ENCODE assay signal across 8 cellular contexts in the genomic region with DNA sequence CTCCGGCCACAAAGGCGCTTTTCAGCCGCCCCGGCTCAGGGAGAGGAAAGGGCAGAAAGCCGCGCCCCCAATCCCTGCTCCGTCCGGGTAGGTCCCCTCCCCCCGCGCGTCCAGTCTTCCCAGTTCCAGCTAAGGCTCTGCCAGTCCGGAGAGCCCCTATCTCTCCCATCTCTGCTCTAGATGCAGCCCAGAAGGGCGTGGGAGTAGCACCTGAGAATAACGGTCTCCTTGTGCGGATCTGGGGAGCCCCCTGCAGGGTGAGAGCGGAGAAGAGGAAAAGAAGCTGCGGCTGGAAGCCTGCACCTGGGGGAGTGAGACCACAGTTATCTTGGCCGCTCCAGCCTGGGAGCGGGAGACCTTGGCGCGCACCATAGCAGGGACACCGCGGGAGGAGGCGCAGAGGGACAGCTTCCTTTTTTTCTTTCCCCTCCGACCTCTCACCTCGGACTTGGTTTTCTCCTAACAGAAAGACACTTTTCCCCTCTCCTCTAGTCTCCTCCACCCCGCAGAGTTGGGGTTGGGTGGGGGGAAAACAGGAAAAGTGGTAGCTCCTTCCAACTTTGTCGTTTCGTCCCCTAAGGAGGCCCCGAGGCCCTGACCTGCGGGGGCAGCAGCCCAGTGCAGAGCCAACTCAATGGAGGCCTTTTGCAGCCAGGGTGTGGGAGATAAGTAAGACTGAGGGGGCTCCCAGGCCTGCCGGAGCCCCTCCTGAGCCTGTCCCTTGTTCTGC. TPM values are rescaled to one million over a fixed set of nuclear protein-coding genes. Genes with fewer than 3 reads are reported as not detected.
DNase-seq lines count a peak whose midpoint lies in the region; ATAC-seq and TF ChIP-seq lines count a peak whose summit lies in the region.

No MANE protein-coding gene starts in this region.

- H3K79me2 ChIP-seq in DND-41 (ENCODE audit: insufficient read depth, low read length) (no peaks in the 10 kb centered on the region), Loucy (ENCODE audit: insufficient read depth, low read length) (no peaks in the 10 kb centered on the region)

- H3K9me3 ChIP-seq in DND-41 (ENCODE audit: insufficient read depth, low read length, severe bottlenecking) (no peaks in the 10 kb centered on the region), Loucy (ENCODE audit: insufficient read depth, low read depth, low read length) (no peaks in the 10 kb centered on the region)

- intact Hi-C loops in dorsolateral prefrontal cortex (cut with DNase I), result no loop called here

- H3K4me1 ChIP-seq in DND-41 (ENCODE audit: insufficient read depth, low read length) (peaks cover 39% of the 10 kb centered on the region), Loucy (ENCODE audit: insufficient read depth, low read length, poor library complexity, severe bottlenecking) (peaks cover 19% of the 10 kb centered on the region)

- H3K4me3 ChIP-seq in DND-41 (ENCODE audit: low read depth in 1 of 2, low read length in 2 of 2) (no peak overlapping the region), Loucy (ENCODE audit: low read length, poor library complexity, severe bottlenecking) (no peak overlapping the region), dorsolateral prefrontal cortex (peak overlapping the region; percentile 25 to 74 (median 47))

- ATAC-seq in DND-41 (ENCODE audit: insufficient read depth, low read depth), result peak; percentile 42; the same call in 2 of the 3 replicates
- peak; percentile 55 for ATAC-seq in stimulated activated naive CD8-positive, alpha-beta T cell treated with anti-CD3 and anti-CD28 coated beads, Interleukin-15, amount 100 ng/mL, for 72 hours
- ATAC-seq in HG03565 (IDR thresholded peaks at IDR 0.05; ENCODE audit: unreplicated experiment), result no peak
- no peak for ATAC-seq in HG03354 (IDR thresholded peaks at IDR 0.05; ENCODE audit: poor library complexity, severe bottlenecking, unreplicated experiment)

- no peak overlapping the region for H3K27ac ChIP-seq in DND-41 (ENCODE audit: low read length)
- peak overlapping the region in 18 of 59 donors; percentile 2 to 55 (median 37) for H3K27ac ChIP-seq in dorsolateral prefrontal cortex

- peaks cover 12% of the 10 kb centered on the region for H3K36me3 Mint-ChIP-seq in mesothelial cell of epicardium

- no peak overlapping the region for H3K27ac Mint-ChIP-seq in mesothelial cell of epicardium
- no peak overlapping the region for H3K27ac Mint-ChIP-seq in stimulated activated naive CD8-positive, alpha-beta T cell treated with anti-CD3 and anti-CD28 coated beads, Interleukin-15, amount 100 ng/mL, for 72 hours

- H3K4me3 Mint-ChIP-seq in mesothelial cell of epicardium, result peak overlapping the region; percentile 10
- H3K4me3 Mint-ChIP-seq in stimulated activated naive CD8-positive, alpha-beta T cell treated with anti-CD3 and anti-CD28 coated beads, Interleukin-15, amount 100 ng/mL, for 72 hours, result peak overlapping the region; percentile 75 to 81

- H3K9me2 ChIP-seq in Loucy (replicated peaks; ENCODE audit: low read depth, low read length), result no peaks in the 10 kb centered on the region

- TF ChIP-seq CTCF in DND-41 (IDR thresholded peaks at IDR 0.05; ENCODE audit: borderline replicate concordance, extremely low read depth, low read length, poor library complexity, severe bottlenecking), result peak; percentile 64
- TF ChIP-seq CTCF in Loucy (conservative IDR thresholded peaks at IDR 0.05; ENCODE audit: low read length), result peak; percentile 57
- peak in 50 of 56 donors; percentile 10 to 62 (median 38) for TF ChIP-seq CTCF in dorsolateral prefrontal cortex (IDR thresholded peaks at IDR 0.05 in 54 of 56, conservative IDR thresholded peaks at IDR 0.05 in 2 of 56; ENCODE audit: low read depth in 1 of 56, partially characterized antibody in 56 of 56)
- no peak for TF ChIP-seq CTCF in mesothelial cell of epicardium (IDR thresholded peaks at IDR 0.05; ENCODE audit: unreplicated experiment)

- H4K20me1 ChIP-seq in DND-41 (ENCODE audit: insufficient read depth, low read length), result no peaks in the 10 kb centered on the region; the same call in 1 of the 2 replicates
- no peaks in the 10 kb centered on the region for H4K20me1 ChIP-seq in Loucy (ENCODE audit: insufficient read depth, low read length, poor library complexity, severe bottlenecking)

- H3K36me3 ChIP-seq in DND-41 (ENCODE audit: insufficient read depth, low read length) (peaks cover 7% of the 10 kb centered on the region), Loucy (ENCODE audit: insufficient read depth, low read length) (peaks cover 3% of the 10 kb centered on the region; the same call in 1 of the 2 replicates)

- peaks cover 34% of the 10 kb centered on the region for H3K4me1 Mint-ChIP-seq in mesothelial cell of epicardium
- peaks cover 68% of the 10 kb centered on the region for H3K4me1 Mint-ChIP-seq in stimulated activated naive CD8-positive, alpha-beta T cell treated with anti-CD3 and anti-CD28 coated beads, Interleukin-15, amount 100 ng/mL, for 72 hours

- H2AFZ ChIP-seq in DND-41 (ENCODE audit: low read depth, low read length) (no peak overlapping the region), Loucy (ENCODE audit: low read length) (no peak overlapping the region)

- DNase-seq in DND-41 (peak; percentile 66), dorsolateral prefrontal cortex (peak in 7 of 10 donors; percentile 33 to 70 (median 58)), mesothelial cell of epicardium (ENCODE audit: low spot score in 2 of 2, unreplicated experiment in 2 of 2) (peak in 1 of 2 experiments; percentile 64)
- peak; percentile 37 for DNase-seq in activated CD4-positive, alpha-beta T cell treated with anti-CD3 and anti-CD28 coated beads for 1 hour
- peak; percentile 53 to 66 for DNase-seq in stimulated activated naive CD8-positive, alpha-beta T cell treated with anti-CD3 and anti-CD28 coated beads, Interleukin-15, amount 100 ng/mL, for 72 hours

- H3K4me2 ChIP-seq in DND-41 (ENCODE audit: insufficient read depth, low read length) (peak overlapping the region; percentile 35; the same call in 1 of the 2 replicates), Loucy (ENCODE audit: low read depth, low read length, poor library complexity, severe bottlenecking) (peak overlapping the region; percentile 25)

- no peaks in the 10 kb centered on the region for H3K9me3 Mint-ChIP-seq in mesothelial cell of epicardium
- no peaks in the 10 kb centered on the region for H3K9me3 Mint-ChIP-seq in stimulated activated naive CD8-positive, alpha-beta T cell treated with anti-CD3 and anti-CD28 coated beads, Interleukin-15, amount 100 ng/mL, for 72 hours

- no peaks in the 10 kb centered on the region for H3F3A ChIP-seq in Loucy (ENCODE audit: low read depth)

- H3K27me3 ChIP-seq in DND-41 (ENCODE audit: insufficient read depth, low read length, poor library complexity) (peaks cover 46% of the 10 kb centered on the region), Loucy (ENCODE audit: insufficient read depth, low read length, poor library complexity, severe bottlenecking) (no peaks in the 10 kb centered on the region), dorsolateral prefrontal cortex (peaks cover 0 to 57% (median 14%) of the 10 kb centered on the region in 45 donors)

- H3K9ac ChIP-seq in DND-41 (ENCODE audit: low read depth, low read length) (no peak overlapping the region), Loucy (ENCODE audit: low read depth, low read length, poor library complexity, severe bottlenecking) (no peak overlapping the region)

- peaks cover 84% of the 10 kb centered on the region for H3K27me3 Mint-ChIP-seq in mesothelial cell of epicardium (ENCODE audit: low read depth)
- peaks cover 77% of the 10 kb centered on the region for H3K27me3 Mint-ChIP-seq in stimulated activated naive CD8-positive, alpha-beta T cell treated with anti-CD3 and anti-CD28 coated beads, Interleukin-15, amount 100 ng/mL, for 72 hours

RNA-seq across cellular contexts. Expression of a gene that starts 2.4 kb away (rescaled TPM):
- total RNA-seq in dorsolateral prefrontal cortex (1 to 10 TPM in 4 of 120 experiments, under 1 TPM in 103, not detected in 13; 0.11 to 2.5 (median 0.42) TPM), mesothelial cell of epicardium (0.38 to 0.63 TPM (median 0.49 TPM) in 3 replicates)

RNA-seq across cellular contexts. Expression of a gene that starts 18.4 kb away (rescaled TPM):
- total RNA-seq in dorsolateral prefrontal cortex (100 to 1,000 TPM in 3 of 120 experiments, 10 to 100 TPM in 117; 40.9 to 108 (median 65.9) TPM), mesothelial cell of epicardium (142 to 160 TPM (median 149 TPM) in 3 replicates)

RNA-seq across cellular contexts. Expression of a gene that starts 22.5 kb away (rescaled TPM):
- total RNA-seq in dorsolateral prefrontal cortex (10 to 100 TPM in 3 of 120 experiments, 1 to 10 TPM in 116, under 1 TPM in 1; 0.55 to 10.5 (median 5.5) TPM), mesothelial cell of epicardium (0.43 to 0.60 TPM (median 0.53 TPM) in 3 replicates)

RNA-seq across cellular contexts. Expression of a gene that starts 31.7 kb away (rescaled TPM):
- 100 to 1,000 TPM in 86 of 120 experiments, 10 to 100 TPM in 34; 76.9 to 147 (median 107) TPM for total RNA-seq in dorsolateral prefrontal cortex
- total RNA-seq in mesothelial cell of epicardium, result 125 to 137 TPM (median 136 TPM) in 3 replicates

RNA-seq across cellular contexts. Expression of a gene that starts 38.9 kb away (rescaled TPM):
- total RNA-seq in dorsolateral prefrontal cortex (1,000 to 10,000 TPM in 116 of 120 experiments, 100 to 1,000 TPM in 4; 810 to 2,486 (median 1,574) TPM), mesothelial cell of epicardium (745 to 765 TPM (median 754 TPM) in 3 replicates)

Comparison
In these comparisons a context has a peak if more than half of its experiments do, and no peak if none do; other contexts are left out.
1. ATAC-seq: peak in DND-41 (single experiment) and stimulated activated naive CD8-positive, alpha-beta T cell treated with anti-CD3 and anti-CD28 coated beads, Interleukin-15, amount 100 ng/mL, for 72 hours (single experiment); none in HG03565 (single experiment) and HG03354 (single experiment).
2. H3K4me3 ChIP-seq: peak in dorsolateral prefrontal cortex (59 of 59); none in DND-41 (0 of 2) and Loucy (single experiment).